14 cellular contexts compared by ENCODE assay signal in genomic region chr21:41570791-41571355, GRCh38.
DNase-seq lines count a peak whose midpoint lies in the region; ATAC-seq, FAIRE-seq and TF ChIP-seq lines count a peak whose summit lies in the region.
"Had no signal": no experiment of that assay in that cellular context is flagged by ENCODE, and none has a peak within 500 bp of the region (broad histone marks: within the 10 kb centered on the region; RNA-seq: fewer than 3 reads in every experiment).

No MANE protein-coding gene starts in this region.

- TF ChIP-seq CTCF in left lung (IDR thresholded peaks at IDR 0.05) = no peak

- no peak for FAIRE-seq in H54 (lab: Jason Lieb, UNC)

- ATAC-seq in GM18867 (IDR thresholded peaks at IDR 0.05; ENCODE audit: unreplicated experiment) = peak; percentile 90
- peak; percentile 92 for ATAC-seq in GM21529 (IDR thresholded peaks at IDR 0.05; ENCODE audit: unreplicated experiment)
- peak; percentile 85 for ATAC-seq in HG03135 (IDR thresholded peaks at IDR 0.05; ENCODE audit: unreplicated experiment)
- ATAC-seq in left lung = no peak
- ATAC-seq: activated CD8-positive, alpha-beta T cell treated with anti-CD3 and anti-CD28 coated beads, Interleukin-2, amount 10 ng/mL, durations not matched to agents 7 days and 5 days; heart right ventricle had no signal

- peak overlapping the region in 1 of 2 donors; percentile 3 for H3K4me3 ChIP-seq in left lung
- H3K4me3 ChIP-seq: heart right ventricle had no signal

- no peak overlapping the region for H3K27ac ChIP-seq in left lung
- H3K27ac ChIP-seq: heart right ventricle had no signal

- no peaks in the 10 kb centered on the region for H3K36me3 ChIP-seq in left lung
- H3K36me3 ChIP-seq: heart right ventricle had no signal

- intact Hi-C loops in left lung (cut with DNase I) = no loop called here

- H3K9me3 ChIP-seq in left lung = peaks cover 0 to 6% of the 10 kb centered on the region in 2 donors

- DNase-seq in RPMI8226 (peak; percentile 81), NCI-H69 (lab: John Stamatoyannopoulos, UW) (no peak), H54 (ENCODE audit: insufficient read length, low spot score) (no peak), NCI-H446 (lab: John Stamatoyannopoulos, UW) (no peak), left lung (no peak)
- DNase-seq: activated CD8-positive, alpha-beta T cell treated with anti-CD3 and anti-CD28 coated beads, Interleukin-2, amount 10 ng/mL, durations not matched to agents 7 days and 5 days; activated naive CD4-positive, alpha-beta T cell treated with Interleukin-2 at 50 U/mL for 16 hours; C1 segment of cervical spinal cord; EL; heart right ventricle; Karpas-422 had no signal

- TF ChIP-seq POLR2A in H54 (IDR thresholded peaks at IDR 0.05; ENCODE audit: low read depth, low read length) = no peak

- no peaks in the 10 kb centered on the region for H3K27me3 ChIP-seq in left lung

- no peaks in the 10 kb centered on the region for H3K4me1 ChIP-seq in left lung
- H3K4me1 ChIP-seq: heart right ventricle had no signal
